Comparison of ENCODE assay signal across 19 cellular contexts in the genomic region with DNA sequence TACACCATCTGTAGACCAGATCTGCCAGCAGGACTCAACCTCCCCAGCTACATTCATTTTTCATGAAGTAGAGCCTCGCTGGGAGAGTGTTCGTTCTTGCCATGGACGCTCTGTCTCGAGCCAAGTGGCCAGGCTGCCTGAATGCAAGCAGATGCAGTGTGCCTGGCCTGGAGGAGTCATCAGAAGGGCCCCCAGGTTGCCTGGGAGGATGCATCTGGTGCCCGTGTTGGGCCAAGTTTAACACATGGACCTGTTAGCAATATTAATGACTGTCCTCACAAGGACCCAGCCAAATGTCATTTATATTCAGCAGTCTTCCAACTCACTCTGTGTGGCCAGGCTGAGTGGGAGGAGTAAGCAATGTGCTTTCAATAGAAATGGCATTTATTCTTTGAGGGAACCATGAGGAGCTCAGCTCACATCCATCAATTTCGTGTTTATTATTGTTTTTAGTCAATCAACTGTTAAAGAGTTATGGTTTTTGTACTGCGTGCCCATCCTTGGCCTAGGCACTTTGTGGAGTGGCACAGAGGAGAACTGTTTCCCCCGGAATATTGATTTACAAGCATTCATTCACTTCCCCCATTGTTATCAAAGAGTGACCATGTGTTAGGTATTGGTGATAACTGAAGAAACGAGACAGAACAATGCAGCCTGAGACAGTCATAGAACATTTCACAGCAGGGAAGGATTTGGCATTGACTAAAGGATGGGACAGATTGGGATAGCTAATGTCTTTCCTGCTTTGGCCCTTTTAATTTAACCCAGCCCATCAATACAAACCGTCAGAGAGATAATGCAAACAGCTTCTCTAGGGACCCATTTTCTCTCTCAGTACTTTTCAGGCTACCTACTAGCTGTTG.
"Had no signal": no experiment of that assay in that cellular context is flagged by ENCODE, and none has a peak within 500 bp of the region (broad histone marks: within the 10 kb centered on the region; RNA-seq: fewer than 3 reads in every experiment).

No MANE protein-coding gene starts in this region.

- H3K36me3 Mint-ChIP-seq: naive thymus-derived CD8-positive, alpha-beta T cell had no signal

- H3K36me3 ChIP-seq: heart left ventricle, right atrium auricular region, sigmoid colon, upper lobe of left lung, vagina had no signal

- H3K27me3 ChIP-seq: heart left ventricle, right atrium auricular region, sigmoid colon, upper lobe of left lung, vagina had no signal

- H3K4me3 Mint-ChIP-seq: endodermal cell; naive thymus-derived CD8-positive, alpha-beta T cell had no signal

- H3K4me3 ChIP-seq: heart left ventricle, mucosa of descending colon, right atrium auricular region, sigmoid colon, skin epidermis, upper lobe of left lung, vagina had no signal

- H3K9me3 ChIP-seq: heart left ventricle, mucosa of descending colon, right atrium auricular region, sigmoid colon, upper lobe of left lung, vagina had no signal

- H3K27ac ChIP-seq: heart left ventricle, right atrium auricular region, sigmoid colon, skin epidermis, upper lobe of left lung, vagina had no signal

- H3K27ac Mint-ChIP-seq: endodermal cell; naive thymus-derived CD8-positive, alpha-beta T cell had no signal

- H3K4me1 ChIP-seq: heart left ventricle, right atrium auricular region, upper lobe of left lung, vagina had no signal

- ATAC-seq: heart left ventricle; mucosa of descending colon; naive thymus-derived CD8-positive, alpha-beta T cell had no signal

- H3K4me1 Mint-ChIP-seq: naive thymus-derived CD8-positive, alpha-beta T cell had no signal

- FAIRE-seq: colon, endothelial cell of umbilical vein had no signal

- DNase-seq: dermis blood vessel endothelial cell; endodermal cell; erythroblast; foreskin melanocyte; hippocampal formation; kidney glomerular epithelial cell; mammary epithelial cell; mucosa of descending colon; naive thymus-derived CD8-positive, alpha-beta T cell; sigmoid colon; stimulated activated CD4-positive, alpha-beta T cell treated with anti-CD3 and anti-CD28 coated beads, Interleukin-12 subunit alpha, Interleukin-12 subunit beta, amount 100 ng/mL, for 4 hours; stimulated activated naive CD4-positive, alpha-beta T cell treated with Interleukin-2 at 50 U/mL for 16 hours; upper lobe of left lung had no signal
